Comparison of ENCODE assay signal across 15 cellular contexts in the genomic region with DNA sequence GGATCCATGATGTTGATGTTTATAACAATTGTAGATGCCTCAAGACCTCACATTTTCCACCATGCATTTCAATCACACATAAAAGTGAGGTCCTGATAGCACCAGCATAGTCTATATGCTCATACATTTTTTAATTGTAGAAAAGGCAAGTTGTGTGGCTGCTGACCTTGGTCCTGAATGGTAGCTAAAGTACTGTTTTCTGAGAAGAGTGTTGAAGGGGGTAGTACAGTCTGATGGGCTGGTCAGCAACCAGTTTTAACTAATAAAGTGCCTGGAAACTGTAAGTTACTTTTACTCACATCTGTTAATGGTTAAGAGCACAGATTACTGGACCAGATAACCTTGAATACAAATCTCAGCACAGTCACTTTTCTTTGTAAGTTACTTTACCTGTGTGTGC. TPM values are rescaled to one million over a fixed set of nuclear protein-coding genes. Genes with fewer than 3 reads are reported as not detected.
DNase-seq lines count a peak whose midpoint lies in the region; ATAC-seq, FAIRE-seq and TF ChIP-seq lines count a peak whose summit lies in the region.
"Had no signal": no experiment of that assay in that cellular context is flagged by ENCODE, and none has a peak within 500 bp of the region (broad histone marks: within the 10 kb centered on the region; RNA-seq: fewer than 3 reads in every experiment).

No MANE protein-coding gene starts in this region.

- ATAC-seq in DND-41 (ENCODE audit: insufficient read depth, low read depth), result peak; percentile 49; the same call in 1 of the 3 replicates
- no peak for ATAC-seq in GM18870 (IDR thresholded peaks at IDR 0.05; ENCODE audit: unreplicated experiment)
- ATAC-seq: activated naive CD8-positive, alpha-beta T cell treated with anti-CD3 and anti-CD28 coated beads, Interleukin-2, amount 50 U/mL, for 24 hours; naive thymus-derived CD8-positive, alpha-beta T cell had no signal

- no peak for FAIRE-seq in astrocyte (lab: Jason Lieb, UNC)
- FAIRE-seq: GM12892 had no signal

- no peaks in the 10 kb centered on the region for H3K27me3 Mint-ChIP-seq in astrocyte (ENCODE audit: low read depth, unreplicated experiment)
- H3K27me3 Mint-ChIP-seq: activated naive CD8-positive, alpha-beta T cell treated with anti-CD3 and anti-CD28 coated beads, Interleukin-2, amount 50 U/mL, for 24 hours; naive thymus-derived CD8-positive, alpha-beta T cell had no signal

- H3F3A ChIP-seq in MM.1S (ENCODE audit: insufficient read depth, low read length), result no peaks in the 10 kb centered on the region

- H3K9me3 Mint-ChIP-seq in astrocyte (ENCODE audit: unreplicated experiment), result no peaks in the 10 kb centered on the region

- no peak for TF ChIP-seq POLR2A in sigmoid colon (IDR thresholded peaks at IDR 0.05)

- H3K9me2 ChIP-seq in MM.1S (replicated peaks; ENCODE audit: insufficient read depth, low read length), result no peaks in the 10 kb centered on the region

- peaks cover 13% of the 10 kb centered on the region for H3K36me3 Mint-ChIP-seq in astrocyte (ENCODE audit: low read depth, unreplicated experiment)

- H3K27ac ChIP-seq in DND-41 (ENCODE audit: low read length), result no peak overlapping the region
- no peak overlapping the region for H3K27ac ChIP-seq in MM.1S (ENCODE audit: low read length)
- no peak overlapping the region for H3K27ac ChIP-seq in astrocyte (ENCODE audit: low read depth, low read length)
- no peak overlapping the region for H3K27ac ChIP-seq in sigmoid colon
- H3K27ac ChIP-seq: spleen, vagina had no signal

- H3K27ac Mint-ChIP-seq in astrocyte (ENCODE audit: unreplicated experiment), result no peak overlapping the region
- H3K27ac Mint-ChIP-seq: activated naive CD8-positive, alpha-beta T cell treated with anti-CD3 and anti-CD28 coated beads, Interleukin-2, amount 50 U/mL, for 24 hours; naive thymus-derived CD8-positive, alpha-beta T cell had no signal

- H3K4me3 ChIP-seq in DND-41 (ENCODE audit: low read depth in 1 of 2, low read length in 2 of 2), result no peak overlapping the region
- no peak overlapping the region for H3K4me3 ChIP-seq in MM.1S (ENCODE audit: low read length)
- H3K4me3 ChIP-seq in astrocyte (ENCODE audit: insufficient read depth, low read depth, low read length), result no peak overlapping the region
- H3K4me3 ChIP-seq in sigmoid colon, result no peak overlapping the region
- H3K4me3 ChIP-seq: spleen, vagina had no signal

- peaks cover 50% of the 10 kb centered on the region for H3K36me3 ChIP-seq in DND-41 (ENCODE audit: insufficient read depth, low read length)
- no peaks in the 10 kb centered on the region for H3K36me3 ChIP-seq in MM.1S (replicated peaks; ENCODE audit: insufficient read depth, low read length)
- H3K36me3 ChIP-seq in astrocyte (ENCODE audit: insufficient read depth, low read length), result peaks cover 15% of the 10 kb centered on the region
- H3K36me3 ChIP-seq in sigmoid colon, result peaks cover 0 to 25% (median 5%) of the 10 kb centered on the region in 4 donors

- no peaks in the 10 kb centered on the region for H3K4me1 Mint-ChIP-seq in astrocyte (ENCODE audit: low read depth, unreplicated experiment)

- H3K79me2 ChIP-seq in DND-41 (ENCODE audit: insufficient read depth, low read length) (peaks cover 98% of the 10 kb centered on the region), MM.1S (ENCODE audit: low read length) (peaks cover 86% of the 10 kb centered on the region), astrocyte (ENCODE audit: insufficient read depth, low read length) (peaks cover 98% of the 10 kb centered on the region)

- H2AFZ ChIP-seq in DND-41 (ENCODE audit: low read depth, low read length), result no peak overlapping the region
- H2AFZ ChIP-seq in MM.1S (ENCODE audit: low read length), result no peak overlapping the region
- no peak overlapping the region for H2AFZ ChIP-seq in astrocyte (ENCODE audit: low read depth, low read length)

- no peaks in the 10 kb centered on the region for H3K4me1 ChIP-seq in DND-41 (ENCODE audit: insufficient read depth, low read length)
- H3K4me1 ChIP-seq in MM.1S (ENCODE audit: low read length), result no peaks in the 10 kb centered on the region
- no peaks in the 10 kb centered on the region for H3K4me1 ChIP-seq in astrocyte (ENCODE audit: insufficient read depth, low read length)
- peaks cover 0 to 21% (median 4%) of the 10 kb centered on the region in 4 donors for H3K4me1 ChIP-seq in sigmoid colon

- H3K4me2 ChIP-seq in DND-41 (ENCODE audit: insufficient read depth, low read length), result no peak overlapping the region
- H3K4me2 ChIP-seq in MM.1S (ENCODE audit: low read depth, low read length), result no peak overlapping the region
- H3K4me2 ChIP-seq in astrocyte (ENCODE audit: low read length), result no peak overlapping the region

- DNase-seq in DND-41 (peak; percentile 16), MM.1S (peak; percentile 24), astrocyte (ENCODE audit: low read depth) (peak; percentile 3), left kidney (ENCODE audit: low read depth, low spot score) (peak; percentile 69), COLO829 (ENCODE audit: low spot score) (no peak), sigmoid colon (no peak)
- DNase-seq in activated CD4-positive, CD25-positive, alpha-beta regulatory T cell (lab: John Stamatoyannopoulos, UW), result no peak
- DNase-seq: activated naive CD8-positive, alpha-beta T cell treated with anti-CD3 and anti-CD28 coated beads, Interleukin-2, amount 50 U/mL, for 24 hours; NCI-H446; spleen; stimulated activated CD8-positive, alpha-beta memory T cell treated with anti-CD3 and anti-CD28 coated beads, Interleukin-4, amount 100 ng/mL, for 48 hours had no signal

- no peak for TF ChIP-seq EP300 in sigmoid colon (IDR thresholded peaks at IDR 0.05)

- no peak overlapping the region for H3K4me3 Mint-ChIP-seq in astrocyte (ENCODE audit: unreplicated experiment)
- H3K4me3 Mint-ChIP-seq: activated naive CD8-positive, alpha-beta T cell treated with anti-CD3 and anti-CD28 coated beads, Interleukin-2, amount 50 U/mL, for 24 hours had no signal

- H3K9ac ChIP-seq in DND-41 (ENCODE audit: low read depth, low read length) (no peak overlapping the region), MM.1S (ENCODE audit: low read length) (no peak overlapping the region), astrocyte (ENCODE audit: low read length) (no peak overlapping the region)

- no peaks in the 10 kb centered on the region for H3K27me3 ChIP-seq in DND-41 (ENCODE audit: insufficient read depth, low read length, poor library complexity)
- H3K27me3 ChIP-seq in MM.1S (replicated peaks; ENCODE audit: insufficient read depth, low read length), result no peaks in the 10 kb centered on the region
- H3K27me3 ChIP-seq in astrocyte (ENCODE audit: insufficient read depth, low read length), result no peaks in the 10 kb centered on the region
- H3K27me3 ChIP-seq in sigmoid colon, result no peaks in the 10 kb centered on the region
- H3K27me3 ChIP-seq: spleen, vagina had no signal

- intact Hi-C loops in sigmoid colon (cut with DNase I), result no loop called here

- H3K9me3 ChIP-seq in DND-41 (ENCODE audit: insufficient read depth, low read length, severe bottlenecking) (no peaks in the 10 kb centered on the region), MM.1S (replicated peaks; ENCODE audit: insufficient read depth, low read length) (no peaks in the 10 kb centered on the region), astrocyte (ENCODE audit: insufficient read depth, low read depth, low read length) (no peaks in the 10 kb centered on the region), sigmoid colon (no peaks in the 10 kb centered on the region)
- H3K9me3 ChIP-seq: spleen, vagina had no signal

- TF ChIP-seq CTCF in DND-41 (IDR thresholded peaks at IDR 0.05; ENCODE audit: borderline replicate concordance, extremely low read depth, low read length, poor library complexity, severe bottlenecking), result no peak
- TF ChIP-seq CTCF in MM.1S (IDR thresholded peaks at IDR 0.05; ENCODE audit: low read length), result no peak
- no peak for TF ChIP-seq CTCF in astrocyte (IDR thresholded peaks at IDR 0.05; ENCODE audit: insufficient read depth, low read depth, low read length)
- no peak for TF ChIP-seq CTCF in sigmoid colon (IDR thresholded peaks at IDR 0.05)

- H4K20me1 ChIP-seq in DND-41 (ENCODE audit: insufficient read depth, low read length) (peaks cover 89% of the 10 kb centered on the region), MM.1S (ENCODE audit: insufficient read depth, low read length) (peaks cover 26% of the 10 kb centered on the region), astrocyte (ENCODE audit: insufficient read depth, low read length) (peaks cover 97% of the 10 kb centered on the region)

RNA-seq across cellular contexts. Expression of gene ZNF638, which starts 15.9 kb away (rescaled TPM):
- total RNA-seq in astrocyte, result 87.1 and 91.7 TPM in 2 replicates
- total RNA-seq in sigmoid colon, result 100 to 1,000 TPM; 161 to 184 (median 176) TPM
- polyA plus RNA-seq in sigmoid colon, result 10 to 100 TPM; 28.7 to 69.8 (median 43.8) TPM

Comparison
In these comparisons a context has a peak if more than half of its experiments do, and no peak if none do; other contexts are left out.
1. DNase-seq: peak in DND-41 (single experiment), MM.1S (single experiment), astrocyte (single experiment) and left kidney (single experiment); none in activated CD4-positive, CD25-positive, alpha-beta regulatory T cell (0 of 4), COLO829 (single experiment) and sigmoid colon (single experiment).